Comparison of ENCODE assay signal across 22 cellular contexts in genomic region chr1:15043934-15044333, GRCh38.
DNase-seq lines count a peak whose midpoint lies in the region; ATAC-seq and TF ChIP-seq lines count a peak whose summit lies in the region.
"Had no signal": no experiment of that assay in that cellular context is flagged by ENCODE, and none has a peak within 500 bp of the region (broad histone marks: within the 10 kb centered on the region; RNA-seq: fewer than 3 reads in every experiment).

No MANE protein-coding gene starts in this region.

- TF ChIP-seq CTCF in IMR-90 (conservative IDR thresholded peaks at IDR 0.05; ENCODE audit: low read depth, low read length) (no peak), dorsolateral prefrontal cortex (IDR thresholded peaks at IDR 0.05 in 54 of 56, conservative IDR thresholded peaks at IDR 0.05 in 2 of 56; ENCODE audit: low read depth in 1 of 56, partially characterized antibody in 56 of 56) (no peak), esophagus muscularis mucosa (IDR thresholded peaks at IDR 0.05) (no peak)

- peaks cover 5% of the 10 kb centered on the region for H4K20me1 ChIP-seq in IMR-90 (ENCODE audit: insufficient read depth, low read length)

- H4K5ac ChIP-seq in IMR-90 (ENCODE audit: low read depth, low read length) = no peak overlapping the region

- no peak overlapping the region for H2BK120ac ChIP-seq in IMR-90 (ENCODE audit: low read depth, low read length)
- H2BK120ac ChIP-seq in neuronal stem cell (ENCODE audit: low read depth, low read length) = no peak overlapping the region

- BruUV-seq in IMR-90 (replicated peaks; lab: Mats Ljungman, UMichigan) = no TSS peak

- H2AK5ac ChIP-seq in IMR-90 (ENCODE audit: low read depth, low read length) (no peak overlapping the region), neuronal stem cell (ENCODE audit: low read depth, low read length) (peak overlapping the region; percentile 79)

- DNase-seq in IMR-90 = no peak
- DNase-seq in dorsolateral prefrontal cortex = no peak
- no peak for DNase-seq in neuronal stem cell (ENCODE audit: low spot score)
- no peak for DNase-seq in activated T-cell treated with anti-CD3 and anti-CD28 coated beads, Interleukin-2, amount 50 U/mL, for 48 hours
- DNase-seq in stimulated activated CD4-positive, alpha-beta T cell treated with anti-CD3 and anti-CD28 coated beads, Interleukin-12 subunit alpha, Interleukin-12 subunit beta, amount 100 ng/mL, for 4 hours = no peak
- no peak for DNase-seq in esophagus muscularis mucosa (ENCODE audit: extremely low spot score)
- DNase-seq: 8988T; BE2C; C1 segment of cervical spinal cord; CD4-positive, CD25-positive, alpha-beta regulatory T cell; CD8-positive, alpha-beta memory T cell; COR-L47; DMS 273 treated with DMSO at 0.1 percent for 48 hours; DMS53; DND-41; EL; GM23248; HCEC 1CT; HFFc6 had no signal

- no peaks in the 10 kb centered on the region for H3K27me3 ChIP-seq in IMR-90 (ENCODE audit: control insufficient read depth, insufficient read depth, low read length)
- H3K27me3 ChIP-seq in dorsolateral prefrontal cortex = no peaks in the 10 kb centered on the region
- peaks cover 0 to 2% (median 0%) of the 10 kb centered on the region in 3 experiments for H3K27me3 ChIP-seq in neuronal stem cell (ENCODE audit: control insufficient read depth in 3 of 3, insufficient read depth in 3 of 3, low read depth in 1 of 3, low read length in 3 of 3)
- no peaks in the 10 kb centered on the region for H3K27me3 ChIP-seq in esophagus muscularis mucosa
- H3K27me3 ChIP-seq: BE2C had no signal

- no peaks in the 10 kb centered on the region for H3K9me1 ChIP-seq in IMR-90 (ENCODE audit: insufficient read depth, low read length)

- H3K9ac ChIP-seq in IMR-90 (ENCODE audit: low read depth, low read length) (no peak overlapping the region), neuronal stem cell (ENCODE audit: low read depth, low read length, poor library complexity) (no peak overlapping the region)
- H3K9ac ChIP-seq: GM23248 had no signal

- H3K27ac ChIP-seq in IMR-90 (ENCODE audit: insufficient read depth, low read length) (no peak overlapping the region), dorsolateral prefrontal cortex (peak overlapping the region in 58 of 59 donors; percentile 71 to 99 (median 94)), neuronal stem cell (replicated peaks; ENCODE audit: low read length) (no peak overlapping the region), temporal lobe (ENCODE audit: low read depth, low read length) (peak overlapping the region; percentile 95), esophagus muscularis mucosa (replicated peaks in 1 of 4) (no peak overlapping the region)
- H3K27ac ChIP-seq: GM23248 had no signal

- H2BK5ac ChIP-seq in IMR-90 (ENCODE audit: low read depth, low read length, poor library complexity, severe bottlenecking) (no peak overlapping the region), neuronal stem cell (ENCODE audit: low read length) (no peak overlapping the region)

- no peak overlapping the region for H3K14ac ChIP-seq in IMR-90 (replicated peaks; ENCODE audit: low read depth, low read length)
- no peak overlapping the region for H3K14ac ChIP-seq in neuronal stem cell (ENCODE audit: low read length)

- dilution Hi-C loops in IMR-90 (cut with HindIII; ENCODE audit: low sequenced_read_pairs, unreplicated experiment) = no loop called here

- H3K9me3 ChIP-seq in IMR-90 (ENCODE audit: control insufficient read depth, insufficient read depth, low read length) = no peaks in the 10 kb centered on the region
- no peaks in the 10 kb centered on the region for H3K9me3 ChIP-seq in neuronal stem cell (replicated peaks in 1 of 2; ENCODE audit: control insufficient read depth in 2 of 2, insufficient read depth in 1 of 2, low read depth in 1 of 2, low read length in 2 of 2)
- H3K9me3 ChIP-seq in esophagus muscularis mucosa = no peaks in the 10 kb centered on the region
- H3K9me3 ChIP-seq: BE2C had no signal

- ATAC-seq in IMR-90 (ENCODE audit: low read depth) = no peak
- ATAC-seq: GM12878, HepG2 had no signal

- POLR2A ChIA-PET in IMR-90 (lab: Charles Lee; ENCODE audit: unreplicated experiment) = no interaction called here

- intact Hi-C loops in IMR-90 (cut with micrococcal nuclease) = loop anchor here (10.0 kb wide), 2 partner anchors 469 to 529 kb away; no protein-coding TSS in a partner anchor
- intact Hi-C loops in dorsolateral prefrontal cortex (cut with DNase I) = loop anchor here in 1 of 2 donors (5.0 to 10.0 kb wide), 2 partner anchors 122 to 1079 kb away; no protein-coding TSS in a partner anchor
- intact Hi-C loops in esophagus muscularis mucosa (cut with DNase I) = loop anchor here (10.0 kb wide), 2 partner anchors 939 to 1079 kb away; no protein-coding TSS in a partner anchor

- CTCF ChIA-PET in IMR-90 (lab: Yijun Ruan, JAX) = no interaction called here

- no peak overlapping the region for H3K4ac ChIP-seq in IMR-90 (ENCODE audit: low read depth, low read length)
- peak overlapping the region; percentile 72 for H3K4ac ChIP-seq in neuronal stem cell (ENCODE audit: low read length)

- TF ChIP-seq EP300 in esophagus muscularis mucosa (IDR thresholded peaks at IDR 0.05) = no peak

- H2AFZ ChIP-seq in IMR-90 (replicated peaks; ENCODE audit: low read length, poor library complexity) (no peak overlapping the region), neuronal stem cell (ENCODE audit: low read length) (no peak overlapping the region)
- H2AFZ ChIP-seq: GM23248 had no signal

- no peak overlapping the region for H4K8ac ChIP-seq in IMR-90 (ENCODE audit: low read depth in 2 of 2, low read length in 2 of 2)
- H4K8ac ChIP-seq in neuronal stem cell (ENCODE audit: low read depth, low read length) = no peak overlapping the region

- H3K23ac ChIP-seq in IMR-90 (ENCODE audit: low read depth, low read length) = no peak overlapping the region
- peak overlapping the region; percentile 87 for H3K23ac ChIP-seq in neuronal stem cell (ENCODE audit: low read depth, low read length, poor library complexity)

- H3K79me1 ChIP-seq in IMR-90 (ENCODE audit: low read depth in 1 of 2, low read length in 2 of 2) = peaks cover 0 to 7% of the 10 kb centered on the region in 2 experiments; a peak in 3 of 4 replicates
- H3K79me1 ChIP-seq in neuronal stem cell (ENCODE audit: low read depth, low read length) = no peaks in the 10 kb centered on the region

- H2BK15ac ChIP-seq in IMR-90 (ENCODE audit: low read depth, low read length) (no peak overlapping the region), neuronal stem cell (ENCODE audit: low read length) (peak overlapping the region; percentile 90)

- H3K4me2 ChIP-seq in IMR-90 (ENCODE audit: low read depth, low read length) (no peak overlapping the region), neuronal stem cell (ENCODE audit: insufficient read depth, low read length, poor library complexity, severe bottlenecking) (no peak overlapping the region)

- no peak overlapping the region for H2BK20ac ChIP-seq in IMR-90 (ENCODE audit: low read depth, low read length)

- H3K18ac ChIP-seq in IMR-90 (ENCODE audit: low read depth, low read length) (no peak overlapping the region), neuronal stem cell (ENCODE audit: low read length) (peak overlapping the region; percentile 94)

- WGBS in IMR-90 (ENCODE audit: extremely low coverage in 2 of 2, insufficient read length in 1 of 2), 2 experiments = no CpG with 5 or more reads among the region's 20 CpGs
- no CpG with 5 or more reads among the region's 20 CpGs for WGBS in neuronal stem cell (ENCODE audit: extremely low coverage in 2 of 2, insufficient read length in 2 of 2, insufficient replicate concordance in 1 of 2), 2 donors
- 98% methylated on average over 10 of the region's 20 CpGs for WGBS in esophagus muscularis mucosa

- H3K4me1 ChIP-seq in IMR-90 (ENCODE audit: control insufficient read depth, insufficient read depth, low read length) = peaks cover 2% of the 10 kb centered on the region; the same call in 1 of the 2 replicates
- H3K4me1 ChIP-seq in neuronal stem cell (ENCODE audit: control insufficient read depth in 2 of 2, insufficient read depth in 1 of 2, low read depth in 1 of 2, low read length in 2 of 2) = peaks cover 9 to 20% of the 10 kb centered on the region in 2 donors
- H3K4me1 ChIP-seq in esophagus muscularis mucosa = peaks cover 0 to 7% (median 2%) of the 10 kb centered on the region in 4 donors
- H3K4me1 ChIP-seq: BE2C had no signal

- H2AK9ac ChIP-seq in IMR-90 (replicated peaks; ENCODE audit: low read depth, low read length, poor library complexity) = peak overlapping the region; percentile 55

- H3K4me3 ChIP-seq in IMR-90 (ENCODE audit: insufficient read depth, low read depth, low read length) = no peak overlapping the region
- H3K4me3 ChIP-seq in dorsolateral prefrontal cortex = no peak overlapping the region
- no peak overlapping the region for H3K4me3 ChIP-seq in neuronal stem cell (ENCODE audit: low read length in 2 of 2)
- no peak overlapping the region for H3K4me3 ChIP-seq in esophagus muscularis mucosa
- H3K4me3 ChIP-seq: GM12878, GM23248 had no signal

- in situ Hi-C loops in IMR-90 (cut with MboI; ENCODE audit: low sequenced_read_pairs) = loop anchor here (10.0 kb wide), 1 partner anchor 1079 kb away; no protein-coding TSS in a partner anchor

- H3K56ac ChIP-seq in IMR-90 (ENCODE audit: extremely low read depth, insufficient read depth, low read length) = no peak overlapping the region

- H4K91ac ChIP-seq in IMR-90 (ENCODE audit: insufficient read depth, low read depth, low read length) (no peak overlapping the region), neuronal stem cell (ENCODE audit: low read depth, low read length, poor library complexity) (peak overlapping the region; percentile 3)

- no peak overlapping the region for H2BK12ac ChIP-seq in neuronal stem cell (ENCODE audit: low read length)

- TF ChIP-seq RAD21 in IMR-90 (IDR thresholded peaks at IDR 0.05; ENCODE audit: low read length) = no peak

- no peak for TF ChIP-seq POLR2A in IMR-90 (IDR thresholded peaks at IDR 0.05; ENCODE audit: low read depth, low read length)
- TF ChIP-seq POLR2A in esophagus muscularis mucosa (IDR thresholded peaks at IDR 0.05; ENCODE audit: low read depth) = no peak

- peaks cover 10% of the 10 kb centered on the region; the same call in 1 of the 2 replicates for H3K36me3 ChIP-seq in IMR-90 (ENCODE audit: control insufficient read depth, insufficient read depth, low read length)
- H3K36me3 ChIP-seq in neuronal stem cell (replicated peaks in 1 of 2; ENCODE audit: control insufficient read depth in 2 of 2, insufficient read depth in 2 of 2, low read length in 2 of 2) = peaks cover 0 to 51% of the 10 kb centered on the region in 2 donors
- peaks cover 0 to 4% (median 2%) of the 10 kb centered on the region in 4 donors for H3K36me3 ChIP-seq in esophagus muscularis mucosa
- H3K36me3 ChIP-seq: BE2C had no signal

TF ChIP-seq in IMR-90, 13 proteins besides CTCF, POLR2A, EP300 and RAD21 (continues in another document):
- no peak for TF ChIP-seq MAFK (IDR thresholded peaks at IDR 0.05; ENCODE audit: low read depth, low read length)
- TF ChIP-seq RFX5 (IDR thresholded peaks at IDR 0.05; ENCODE audit: low read depth, low read length) = no peak
- TF ChIP-seq MXI1 (IDR thresholded peaks at IDR 0.05; ENCODE audit: borderline replicate concordance, low read depth, low read length) = no peak
- no peak for TF ChIP-seq BHLHE40 (IDR thresholded peaks at IDR 0.05; ENCODE audit: low read depth, low read length)
- TF ChIP-seq RCOR1 (IDR thresholded peaks at IDR 0.05; ENCODE audit: insufficient replicate concordance, low read length) = no peak
- TF ChIP-seq CEBPB (IDR thresholded peaks at IDR 0.05; ENCODE audit: low read depth, low read length) = no peak

Comparison
In these comparisons a context has a peak if more than half of its experiments do, and no peak if none do; other contexts are left out.
1. H3K27ac ChIP-seq: peak in dorsolateral prefrontal cortex (58 of 59) and temporal lobe (single experiment); none in IMR-90 (single experiment), neuronal stem cell (single experiment) and esophagus muscularis mucosa (0 of 4).